ENCODE assay signal across 31 cellular contexts in the genomic region with DNA sequence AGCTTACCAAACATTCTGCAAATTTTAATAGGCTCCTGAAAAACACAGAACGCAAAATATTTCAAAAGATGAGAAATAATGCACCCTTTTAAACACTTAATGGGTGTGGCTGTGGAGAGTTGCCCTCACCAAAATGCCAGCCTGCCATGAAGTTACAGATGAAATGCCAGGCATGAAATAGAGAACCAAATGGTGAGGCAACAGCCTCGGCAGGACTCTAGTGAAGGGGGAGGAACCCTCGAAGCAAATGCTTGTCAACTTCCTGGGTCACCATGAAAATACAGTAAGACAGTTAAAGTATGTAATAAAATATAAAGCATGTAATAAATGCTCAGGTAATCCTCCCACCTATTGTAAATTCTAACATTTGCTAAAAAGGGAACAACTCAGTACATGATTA. TPM values are rescaled to one million over a fixed set of nuclear protein-coding genes. Genes with fewer than 3 reads are reported as not detected.
DNase-seq lines count a peak whose midpoint lies in the region; ATAC-seq, FAIRE-seq and TF ChIP-seq lines count a peak whose summit lies in the region.
"Had no signal": no experiment of that assay in that cellular context is flagged by ENCODE, and none has a peak within 500 bp of the region (broad histone marks: within the 10 kb centered on the region; RNA-seq: fewer than 3 reads in every experiment).

No MANE protein-coding gene starts in this region.

- intact Hi-C loops in left ventricle myocardium inferior (cut with micrococcal nuclease) (no loop called here), Right ventricle myocardium inferior (cut with DNase I) (no loop called here)

- TF ChIP-seq CTCF in left ventricle myocardium inferior (IDR thresholded peaks at IDR 0.05; ENCODE audit: borderline replicate concordance) (no peak), bronchial epithelial cell (IDR thresholded peaks at IDR 0.05; ENCODE audit: insufficient read depth, low read length, severe bottlenecking) (no peak)

- H3K9me3 ChIP-seq in left ventricle myocardium inferior (replicated peaks) (no peaks in the 10 kb centered on the region), mesenchymal stem cell (ENCODE audit: control insufficient read depth, low read length) (no peaks in the 10 kb centered on the region)
- H3K9me3 ChIP-seq: ascending aorta, esophagus squamous epithelium, MG63, upper lobe of left lung had no signal

- no peak overlapping the region for H2AK5ac ChIP-seq in mesenchymal stem cell (ENCODE audit: low read length, severe bottlenecking)

- no peak overlapping the region for H2BK5ac ChIP-seq in mesenchymal stem cell (ENCODE audit: low read depth, low read length, poor library complexity, severe bottlenecking)

- H3K4me2 ChIP-seq in mesenchymal stem cell (ENCODE audit: low read length, poor library complexity, severe bottlenecking): no peak overlapping the region

- H3K4me1 ChIP-seq in left ventricle myocardium inferior (peaks cover 63% of the 10 kb centered on the region), mesenchymal stem cell (ENCODE audit: control insufficient read depth, insufficient read depth, low read depth, low read length) (peaks cover 4% of the 10 kb centered on the region)

- no peak overlapping the region for H2BK12ac ChIP-seq in mesenchymal stem cell (ENCODE audit: low read length in 2 of 2)

- ATAC-seq in Right ventricle myocardium inferior (no peak), HG02885 (IDR thresholded peaks at IDR 0.05; ENCODE audit: poor library complexity, unreplicated experiment) (no peak), HG03097 (IDR thresholded peaks at IDR 0.05; ENCODE audit: low FRiP score, unreplicated experiment) (no peak)
- ATAC-seq: activated CD8-positive, alpha-beta T cell treated with anti-CD3 and anti-CD28 coated beads, Interleukin-2, amount 10 ng/mL, durations not matched to agents 7 days and 5 days; activated T-cell treated with anti-CD3 and anti-CD28 coated beads, Interleukin-2, amount 50 U/mL, for 4 hours; left ventricle myocardium superior had no signal

- no peak overlapping the region for H4K8ac ChIP-seq in mesenchymal stem cell (ENCODE audit: low read length)

- H3K23ac ChIP-seq in mesenchymal stem cell (ENCODE audit: low read length in 2 of 2): no peak overlapping the region

- H3K36me3 ChIP-seq in left ventricle myocardium inferior: no peaks in the 10 kb centered on the region
- no peaks in the 10 kb centered on the region for H3K36me3 ChIP-seq in bronchial epithelial cell (ENCODE audit: control insufficient read depth, insufficient read depth, low read length)
- no peaks in the 10 kb centered on the region for H3K36me3 ChIP-seq in mesenchymal stem cell (ENCODE audit: control insufficient read depth in 1 of 2, insufficient read depth in 2 of 2, low read depth in 1 of 2, low read length in 2 of 2)
- H3K36me3 ChIP-seq: ascending aorta, esophagus squamous epithelium, MG63, upper lobe of left lung, WERI-Rb-1 had no signal

- no peak overlapping the region for H3K4ac ChIP-seq in mesenchymal stem cell (ENCODE audit: low read depth in 1 of 2, low read length in 2 of 2)

- no peak overlapping the region for H2BK120ac ChIP-seq in mesenchymal stem cell (ENCODE audit: low read depth, low read length)

- H2AFZ ChIP-seq in mesenchymal stem cell (ENCODE audit: low read depth, low read length): no peak overlapping the region
- H2AFZ ChIP-seq: parathyroid adenoma had no signal

- H3K4me3 ChIP-seq in left ventricle myocardium inferior: no peak overlapping the region
- no peak overlapping the region for H3K4me3 ChIP-seq in bronchial epithelial cell (ENCODE audit: low read depth, low read length)
- no peak overlapping the region for H3K4me3 ChIP-seq in mesenchymal stem cell (ENCODE audit: insufficient read depth in 1 of 2, low read depth in 1 of 2, low read length in 2 of 2)
- H3K4me3 ChIP-seq: ascending aorta; BLaER1 treated with 17β-estradiol and CSF1 and Interleukin-3, amounts not matched to agents 10 nM and 100 nM; esophagus squamous epithelium; MG63; upper lobe of left lung had no signal

- no peak for FAIRE-seq in bronchial epithelial cell (lab: Jason Lieb, UNC)
- FAIRE-seq: GM12892 had no signal

- H3K14ac ChIP-seq in mesenchymal stem cell (ENCODE audit: low read length in 2 of 2): no peak overlapping the region

- no peak for DNase-seq in left ventricle myocardium inferior
- no peak for DNase-seq in Right ventricle myocardium inferior (ENCODE audit: missing footprints)
- peak; percentile 31 for DNase-seq in bronchial epithelial cell (ENCODE audit: low read depth)
- DNase-seq in myocyte (ENCODE audit: low read depth): peak; percentile 18
- no peak for DNase-seq in mesenchymal stem cell
- DNase-seq in NCI-H187 (lab: John Stamatoyannopoulos, UW): no peak
- DNase-seq: activated CD8-positive, alpha-beta T cell treated with anti-CD3 and anti-CD28 coated beads, Interleukin-2, amount 10 ng/mL, durations not matched to agents 7 days and 5 days; activated T-cell treated with anti-CD3 and anti-CD28 coated beads, Interleukin-2, amount 50 U/mL, for 4 hours; DMS53; effector CD4-positive, alpha-beta T cell; esophagus squamous epithelium; glutamatergic neuron; H9; IMR-90; left ventricle myocardium superior; MG63; naive B cell; NCI-H2029; NCI-H446 treated with DMSO at 0.1 percent for 48 hours; NK-92 treated with Interleukin-12 subunit alpha and Interleukin-12 subunit beta, amount 100 ng/mL, for 24 hours; Right ventricle myocardium superior; stimulated activated CD4-positive, alpha-beta T cell treated with anti-CD3 and anti-CD28 coated beads, Interleukin-2, amount 100 ng/mL, for 24 hours; stimulated activated naive CD4-positive, alpha-beta T cell treated with Interleukin-2 at 50 U/mL for 16 hours; upper lobe of left lung; WERI-Rb-1 had no signal

- WGBS in mesenchymal stem cell: 100% methylated on average over 1 of the region's 3 CpGs

- H3K27me3 ChIP-seq in left ventricle myocardium inferior (ENCODE audit: low read depth) (no peaks in the 10 kb centered on the region), bronchial epithelial cell (ENCODE audit: control insufficient read depth, insufficient read depth, low read length) (no peaks in the 10 kb centered on the region), mesenchymal stem cell (ENCODE audit: control insufficient read depth in 1 of 2, insufficient read depth in 1 of 2, low read length in 2 of 2) (no peaks in the 10 kb centered on the region)
- H3K27me3 ChIP-seq: ascending aorta; BLaER1 treated with 17β-estradiol and CSF1 and Interleukin-3, amounts not matched to agents 10 nM and 100 nM; esophagus squamous epithelium; MG63; upper lobe of left lung had no signal

- peaks cover 14% of the 10 kb centered on the region for H3K79me1 ChIP-seq in mesenchymal stem cell (replicated peaks; ENCODE audit: low read length, poor library complexity, severe bottlenecking)

- H3K27ac ChIP-seq in left ventricle myocardium inferior (replicated peaks) (peak overlapping the region; percentile 28), mesenchymal stem cell (ENCODE audit: low read length, poor library complexity, severe bottlenecking) (no peak overlapping the region)
- H3K27ac ChIP-seq: ascending aorta; BLaER1 treated with 17β-estradiol and CSF1 and Interleukin-3, amounts not matched to agents 10 nM and 100 nM; esophagus squamous epithelium; parathyroid adenoma; WERI-Rb-1 had no signal

- H4K91ac ChIP-seq in mesenchymal stem cell (ENCODE audit: low read length): no peak overlapping the region

- no peak overlapping the region for H2BK15ac ChIP-seq in mesenchymal stem cell (ENCODE audit: low read depth, poor library complexity, severe bottlenecking)

- no peak overlapping the region for H3K18ac ChIP-seq in mesenchymal stem cell (ENCODE audit: low read depth in 1 of 2, low read length in 2 of 2)

- H3K9ac ChIP-seq in mesenchymal stem cell (ENCODE audit: low read length): no peak overlapping the region
- H3K9ac ChIP-seq: BLaER1 treated with 17β-estradiol and CSF1 and Interleukin-3, amounts not matched to agents 10 nM and 100 nM; parathyroid adenoma had no signal

RNA-seq across cellular contexts. Expression of a gene that starts 24.1 kb away (rescaled TPM):
- 16.4 TPM for total RNA-seq in left ventricle myocardium inferior
- total RNA-seq in Right ventricle myocardium inferior: 11.6 TPM
- 10.9 and 14.2 TPM in 2 replicates for total RNA-seq in bronchial epithelial cell
- total RNA-seq in myocyte: 5.7 and 7.2 TPM in 2 replicates
- polyA plus RNA-seq in myocyte (2012): 4.0 TPM
- polyA plus RNA-seq in mesenchymal stem cell (2013, experiment 1 of 2): 6.2 TPM
- 6.2 TPM for polyA plus RNA-seq in mesenchymal stem cell (2013, experiment 2 of 2)

Comparison
In these comparisons a context has a peak if more than half of its experiments do, and no peak if none do; other contexts are left out.
1. DNase-seq: peak in bronchial epithelial cell (single experiment) and myocyte (single experiment); none in left ventricle myocardium inferior (single experiment), Right ventricle myocardium inferior (single experiment), mesenchymal stem cell (single experiment) and NCI-H187 (0 of 2).